In genomic region chr1:209405183-209405823, GRCh38 we compare ENCODE assay signal across 14 cellular contexts.
DNase-seq lines count a peak whose midpoint lies in the region; ATAC-seq, FAIRE-seq and TF ChIP-seq lines count a peak whose summit lies in the region.
"Had no signal": no experiment of that assay in that cellular context is flagged by ENCODE, and none has a peak within 500 bp of the region (broad histone marks: within the 10 kb centered on the region; RNA-seq: fewer than 3 reads in every experiment).

No MANE protein-coding gene starts in this region.

- FAIRE-seq in pancreas (lab: Jason Lieb, UNC), result no peak
- FAIRE-seq: H54, TTC549 had no signal

- H3K27ac ChIP-seq in smooth muscle cell (ENCODE audit: low read depth) (peak overlapping the region; percentile 69), pancreas (no peak overlapping the region)

- no peak overlapping the region for H3K9ac ChIP-seq in smooth muscle cell (ENCODE audit: low read depth)

- H3K79me2 ChIP-seq in smooth muscle cell (ENCODE audit: low read depth), result no peaks in the 10 kb centered on the region

- no peaks in the 10 kb centered on the region for H3K9me3 ChIP-seq in smooth muscle cell (replicated peaks; ENCODE audit: low read depth)
- no peaks in the 10 kb centered on the region for H3K9me3 ChIP-seq in pancreas

- peaks cover 3% of the 10 kb centered on the region for H3F3A ChIP-seq in smooth muscle cell (ENCODE audit: low read depth)

- H3K36me3 ChIP-seq in smooth muscle cell (ENCODE audit: low read depth), result no peaks in the 10 kb centered on the region
- no peaks in the 10 kb centered on the region for H3K36me3 ChIP-seq in pancreas

- TF ChIP-seq CTCF in smooth muscle cell (IDR thresholded peaks at IDR 0.05; ENCODE audit: borderline replicate concordance, insufficient read depth, poor library complexity, severe bottlenecking), result no peak
- no peak for TF ChIP-seq CTCF in pancreas (IDR thresholded peaks at IDR 0.05)

- 8% methylated on average over 5 of the region's 5 CpGs for WGBS in smooth muscle cell (ENCODE audit: low lambda C conversion rate)
- WGBS in pancreas, 2 donors, result 30% methylated on average over 5 of the region's 5 CpGs

- H3K4me2 ChIP-seq in smooth muscle cell, result peak overlapping the region; percentile 73

- ATAC-seq in SK-N-SH treated with all-trans-retinoic acid at 6 μM for 48 hours (peak; percentile 80), pancreas (no peak), GM18517 (IDR thresholded peaks at IDR 0.05; ENCODE audit: unreplicated experiment) (no peak), Right ventricle myocardium superior (ENCODE audit: poor library complexity) (no peak)

- peaks cover 14% of the 10 kb centered on the region for H3K4me1 ChIP-seq in smooth muscle cell (ENCODE audit: low read depth)
- H3K4me1 ChIP-seq in pancreas, result no peaks in the 10 kb centered on the region

- H3K27me3 ChIP-seq in smooth muscle cell (ENCODE audit: low read depth) (no peaks in the 10 kb centered on the region), pancreas (no peaks in the 10 kb centered on the region)

- DNase-seq in HK-2 (ENCODE audit: unreplicated experiment) (peak; percentile 65), fibroblast of peridontal ligament (ENCODE audit: extremely low read depth) (peak; percentile 72), smooth muscle cell (lab: John Stamatoyannopoulos, UW; ENCODE audit: unreplicated experiment) (no peak), pancreas (no peak), Right ventricle myocardium superior (no peak)
- DNase-seq in activated CD8-positive, alpha-beta memory T cell treated with anti-CD3 and anti-CD28 coated beads, Interleukin-2, amount 50 U/mL, for 4 hours, result no peak
- DNase-seq: DMS79 treated with DMSO at 0.1 percent for 48 hours; NCI-H1105 treated with DMSO at 0.1 percent for 48 hours; nucleus accumbens; stimulated activated CD4-positive, alpha-beta T cell treated with anti-CD3 and anti-CD28 coated beads, Interleukin-2, amount 100 ng/mL, for 24 hours had no signal

- H4K20me1 ChIP-seq in smooth muscle cell (ENCODE audit: low read depth), result no peaks in the 10 kb centered on the region

- intact Hi-C loops in pancreas (cut with DNase I), result no loop called here
- intact Hi-C loops in Right ventricle myocardium superior (cut with DNase I), result no loop called here

- H2AFZ ChIP-seq in smooth muscle cell (ENCODE audit: low read depth), result peak overlapping the region; percentile 33

- H3K4me3 ChIP-seq in smooth muscle cell (no peak overlapping the region), pancreas (no peak overlapping the region)

TF ChIP-seq in SK-N-SH treated with all-trans-retinoic acid at 6 μM for 48 hours, 23 proteins besides CTCF, POLR2A, EP300 and RAD21:
- TF ChIP-seq ZC3H10 (CRISPR knock-in tag; IDR thresholded peaks at IDR 0.05), result no peak
- no peak for TF ChIP-seq ARNTL (CRISPR knock-in tag; IDR thresholded peaks at IDR 0.05; ENCODE audit: borderline replicate concordance, low read depth)
- no peak for TF ChIP-seq ISL1 (CRISPR knock-in tag; IDR thresholded peaks at IDR 0.05)
- TF ChIP-seq PPARA (CRISPR knock-in tag; IDR thresholded peaks at IDR 0.05; ENCODE audit: borderline replicate concordance), result no peak
- TF ChIP-seq SNAI2 (CRISPR knock-in tag; IDR thresholded peaks at IDR 0.05), result no peak
- no peak for TF ChIP-seq ESRRG (CRISPR knock-in tag; IDR thresholded peaks at IDR 0.05)
- TF ChIP-seq ZNF565 (CRISPR knock-in tag; conservative IDR thresholded peaks at IDR 0.05; ENCODE audit: low read depth), result no peak
- no peak for TF ChIP-seq GLIS3 (CRISPR knock-in tag; IDR thresholded peaks at IDR 0.05)
- TF ChIP-seq ZNF70 (CRISPR knock-in tag; IDR thresholded peaks at IDR 0.05), result no peak
- no peak for TF ChIP-seq TCF4 (CRISPR knock-in tag; IDR thresholded peaks at IDR 0.05; ENCODE audit: borderline replicate concordance)

Comparison
In these comparisons a context has a peak if more than half of its experiments do, and no peak if none do; other contexts are left out.
1. DNase-seq: peak in HK-2 (single experiment) and fibroblast of peridontal ligament (single experiment); none in smooth muscle cell (single experiment), activated CD8-positive, alpha-beta memory T cell treated with anti-CD3 and anti-CD28 coated beads, Interleukin-2, amount 50 U/mL, for 4 hours (single experiment), pancreas (0 of 6) and Right ventricle myocardium superior (single experiment).